In the genomic region with DNA sequence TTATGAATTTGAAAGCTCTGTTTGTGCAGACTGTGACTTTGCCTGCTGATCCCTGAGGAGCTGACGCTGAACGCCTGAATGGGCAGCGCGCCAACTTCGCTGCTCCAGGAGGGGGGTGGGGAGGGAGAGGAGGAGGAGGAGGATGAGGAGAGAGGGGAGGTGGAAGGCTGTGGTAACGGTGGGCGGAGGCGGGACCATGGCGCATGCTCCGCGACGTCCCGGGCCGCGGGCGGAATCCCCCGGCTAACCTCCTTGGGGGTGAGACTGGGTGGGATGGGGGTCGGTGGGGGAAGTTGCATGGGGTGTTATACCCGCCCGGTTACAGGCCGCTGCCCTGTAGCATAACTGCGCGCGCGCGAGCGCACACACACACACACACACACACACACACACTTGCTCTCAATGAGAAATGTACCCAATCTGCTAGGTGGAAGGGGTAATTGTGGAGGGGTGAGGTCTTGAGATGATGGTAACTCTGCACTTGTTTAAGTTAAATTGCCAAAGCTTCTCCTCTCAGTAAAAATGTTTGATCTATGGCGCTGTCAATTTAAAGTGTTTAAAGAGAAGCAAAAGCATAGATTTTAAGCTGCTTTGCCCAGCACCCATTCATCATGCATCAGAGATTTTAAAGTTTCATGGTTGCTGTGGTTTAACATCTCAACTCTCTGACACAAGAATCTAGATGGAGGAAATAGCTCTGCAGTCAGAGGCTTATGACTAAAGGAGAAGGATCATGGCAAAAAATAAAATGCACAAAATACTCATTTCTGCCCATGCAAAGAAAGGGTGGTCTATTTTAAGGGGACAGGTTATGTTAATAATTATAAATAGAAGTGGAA, we compare ENCODE assay signal across 1 cellular context.
TF ChIP-seq lines count a peak whose summit lies in the region.

No MANE protein-coding gene starts in this region.

TF ChIP-seq in GM12878, 131 proteins besides CTCF, POLR2A, EP300 and RAD21 (continued from another document):
- TF ChIP-seq, protein P1, sequence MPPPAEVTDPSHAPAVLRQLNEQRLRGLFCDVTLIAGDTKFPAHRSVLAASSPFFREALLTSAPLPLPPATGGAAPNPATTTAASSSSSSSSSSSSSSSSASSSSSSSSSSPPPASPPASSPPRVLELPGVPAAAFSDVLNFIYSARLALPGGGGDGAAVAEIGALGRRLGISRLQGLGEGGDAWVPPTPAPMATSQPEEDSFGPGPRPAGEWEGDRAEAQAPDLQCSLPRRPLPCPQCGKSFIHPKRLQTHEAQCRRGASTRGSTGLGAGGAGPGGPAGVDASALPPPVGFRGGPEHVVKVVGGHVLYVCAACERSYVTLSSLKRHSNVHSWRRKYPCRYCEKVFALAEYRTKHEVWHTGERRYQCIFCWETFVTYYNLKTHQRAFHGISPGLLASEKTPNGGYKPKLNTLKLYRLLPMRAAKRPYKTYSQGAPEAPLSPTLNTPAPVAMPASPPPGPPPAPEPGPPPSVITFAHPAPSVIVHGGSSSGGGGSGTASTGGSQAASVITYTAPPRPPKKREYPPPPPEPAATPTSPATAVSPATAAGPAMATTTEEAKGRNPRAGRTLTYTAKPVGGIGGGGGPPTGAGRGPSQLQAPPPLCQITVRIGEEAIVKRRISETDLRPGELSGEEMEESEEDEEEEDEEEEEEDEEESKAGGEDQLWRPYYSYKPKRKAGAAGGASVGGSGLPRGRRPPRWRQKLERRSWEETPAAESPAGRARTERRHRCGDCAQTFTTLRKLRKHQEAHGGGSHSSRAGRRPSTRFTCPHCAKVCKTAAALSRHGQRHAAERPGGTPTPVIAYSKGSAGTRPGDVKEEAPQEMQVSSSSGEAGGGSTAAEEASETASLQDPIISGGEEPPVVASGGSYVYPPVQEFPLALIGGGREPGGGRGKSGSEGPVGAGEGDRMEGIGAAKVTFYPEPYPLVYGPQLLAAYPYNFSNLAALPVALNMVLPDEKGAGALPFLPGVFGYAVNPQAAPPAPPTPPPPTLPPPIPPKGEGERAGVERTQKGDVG (CRISPR knock-in tag; IDR thresholded peaks at IDR 0.05) = no peak
- peak; percentile 42; the same call in 1 of the 2 replicates for TF ChIP-seq GATAD2B (conservative IDR thresholded peaks at IDR 0.05; ENCODE audit: low read depth)
